In genomic region chr2:181812106-181812745, GRCh38 we compare ENCODE assay signal across 17 cellular contexts.
DNase-seq lines count a peak whose midpoint lies in the region; ATAC-seq and TF ChIP-seq lines count a peak whose summit lies in the region.
"Had no signal": no experiment of that assay in that cellular context is flagged by ENCODE, and none has a peak within 500 bp of the region (broad histone marks: within the 10 kb centered on the region; RNA-seq: fewer than 3 reads in every experiment).

No MANE protein-coding gene starts in this region.

- H3K36me3 Mint-ChIP-seq in immature natural killer cell: no peaks in the 10 kb centered on the region
- H3K36me3 Mint-ChIP-seq: activated CD8-positive, alpha-beta memory T cell treated with anti-CD3 and anti-CD28 coated beads, Interleukin-2, amount 10 ng/mL, durations not matched to agents 7 days and 5 days; brain; naive B cell had no signal

- H3K79me2 ChIP-seq in HCT116 (ENCODE audit: insufficient read depth, low read length): no peaks in the 10 kb centered on the region

- H3K27me3 ChIP-seq in HCT116 (ENCODE audit: insufficient read depth, low read length) (no peaks in the 10 kb centered on the region), adipocyte (replicated peaks; ENCODE audit: control insufficient read depth, insufficient read depth, low read length) (no peaks in the 10 kb centered on the region), spleen (replicated peaks in 1 of 7) (no peaks in the 10 kb centered on the region)

- peaks cover 0 to 2% (median 1%) of the 10 kb centered on the region in 3 donors for H3K27me3 Mint-ChIP-seq in immature natural killer cell (ENCODE audit: low read depth in 3 of 3)
- H3K27me3 Mint-ChIP-seq: brain, naive B cell, progenitor cell of endocrine pancreas had no signal

- no peak overlapping the region for H3K4me3 ChIP-seq in HCT116 (replicated peaks in 1 of 2; ENCODE audit: low read depth in 1 of 2, low read length in 2 of 2)
- H3K4me3 ChIP-seq in adipocyte (ENCODE audit: low read length): no peak overlapping the region
- H3K4me3 ChIP-seq in fibroblast of mammary gland (ENCODE audit: control insufficient read depth, low read depth, low read length): no peak overlapping the region
- H3K4me3 ChIP-seq in spleen: no peak overlapping the region

- H3K36me3 ChIP-seq in HCT116 (ENCODE audit: control insufficient read depth in 1 of 2, insufficient read depth in 2 of 2, low read length in 2 of 2) (0 out of 4 replicates have a peak, but pooled peaks cover 0 to 3% of the 10 kb centered on the region in 2 experiments), adipocyte (ENCODE audit: control insufficient read depth, insufficient read depth, low read length, severe bottlenecking) (no peaks in the 10 kb centered on the region), spleen (no peaks in the 10 kb centered on the region)

- no peaks in the 10 kb centered on the region for H4K20me1 ChIP-seq in HCT116 (ENCODE audit: insufficient read depth)

- no peak for TF ChIP-seq RAD21 in HCT116 (IDR thresholded peaks at IDR 0.05; ENCODE audit: low read depth)

- no peak overlapping the region for H2AFZ ChIP-seq in HCT116 (ENCODE audit: low read depth, low read length, poor library complexity, severe bottlenecking)

- peaks cover 5 to 11% of the 10 kb centered on the region in 2 donors for H3K4me1 Mint-ChIP-seq in immature natural killer cell
- H3K4me1 Mint-ChIP-seq: naive B cell had no signal

- peak overlapping the region; percentile 65 for H3K9ac ChIP-seq in HCT116 (ENCODE audit: low read length)
- H3K9ac ChIP-seq in adipocyte (ENCODE audit: low read length): no peak overlapping the region

- POLR2A ChIA-PET in HCT116 (lab: Charles Lee): interaction anchor here (0.7 to 4.5 kb wide), 14 partner anchors 9 to 90 kb away, joined by 3 to 20 read pairs (median 4); partner anchors contain the start of gene ITPRID2

- RAD21 ChIA-PET in HCT116 (lab: Charles Lee; ENCODE audit: low non-redundant PET in 1 of 2, low total read pairs in 2 of 2, uncharacterized antibody in 2 of 2, unreplicated experiment in 2 of 2): interaction anchor here in 1 of 2 experiments (0.7 kb wide), 2 partner anchors 79 to 119 kb away, joined by 3 read pairs; partner anchors contain the start of gene ITPRID2

- H3K9me2 ChIP-seq in HCT116 (ENCODE audit: insufficient read depth): no peaks in the 10 kb centered on the region

- CTCF ChIA-PET in HCT116 (lab: Charles Lee): no interaction called here

- H3K4me1 ChIP-seq in HCT116 (ENCODE audit: control insufficient read depth in 1 of 2, insufficient read depth in 2 of 2, low read length in 2 of 2): peaks cover 89 to 96% of the 10 kb centered on the region in 2 experiments
- peaks cover 7% of the 10 kb centered on the region for H3K4me1 ChIP-seq in adipocyte (ENCODE audit: control insufficient read depth, insufficient read depth, low read length)
- H3K4me1 ChIP-seq in spleen: peaks cover 0 to 26% (median 5%) of the 10 kb centered on the region in 6 donors

- 46 to 54% (median 51%) methylated on average over 2 of the region's 2 CpGs for WGBS in spleen, 5 donors

- ATAC-seq in HCT116 (no peak), HG03342 (IDR thresholded peaks at IDR 0.05; ENCODE audit: unreplicated experiment) (no peak), GM18870 (IDR thresholded peaks at IDR 0.05; ENCODE audit: unreplicated experiment) (no peak)
- ATAC-seq: activated CD8-positive, alpha-beta memory T cell treated with anti-CD3 and anti-CD28 coated beads, Interleukin-2, amount 10 ng/mL, durations not matched to agents 7 days and 5 days had no signal

- intact Hi-C loops in HCT116 (cut with micrococcal nuclease): loop anchor here (5.0 kb wide), 2 partner anchors 65 to 70 kb away; no protein-coding TSS in a partner anchor
- intact Hi-C loops in spleen (cut with DNase I; ENCODE audit: low total_unique reads): no loop called here

- BruUV-seq in HCT116 (replicated peaks; lab: Mats Ljungman, UMichigan): no TSS peak

- peaks cover 0 to 3% (median 0%) of the 10 kb centered on the region in 6 donors for H3K9me3 Mint-ChIP-seq in immature natural killer cell
- H3K9me3 Mint-ChIP-seq: endodermal cell, naive B cell had no signal

- H3K4me3 Mint-ChIP-seq in immature natural killer cell: no peak overlapping the region
- H3K4me3 Mint-ChIP-seq: activated CD8-positive, alpha-beta memory T cell treated with anti-CD3 and anti-CD28 coated beads, Interleukin-2, amount 10 ng/mL, durations not matched to agents 7 days and 5 days; brain; endodermal cell; naive B cell had no signal

- H3K9me3 ChIP-seq in HCT116 (ENCODE audit: control insufficient read depth in 1 of 2, insufficient read depth in 1 of 2, low read depth in 1 of 2, low read length in 2 of 2): no peaks in the 10 kb centered on the region
- H3K9me3 ChIP-seq in adipocyte (ENCODE audit: control insufficient read depth, low read length): no peaks in the 10 kb centered on the region
- no peaks in the 10 kb centered on the region for H3K9me3 ChIP-seq in spleen

- peak overlapping the region; percentile 98 for H3K27ac ChIP-seq in HCT116 (ENCODE audit: low read depth, low read length)
- H3K27ac ChIP-seq in spleen: peak overlapping the region in 6 of 8 donors; percentile 52 to 78 (median 62)

- no peak for DNase-seq in HCT116 (ENCODE audit: low read depth, low spot score)
- DNase-seq in adipocyte (ENCODE audit: low read depth): peak; percentile 34
- DNase-seq in fibroblast of mammary gland (ENCODE audit: low read depth): peak; percentile 13
- no peak for DNase-seq in spleen
- DNase-seq in HuH-7.5 (ENCODE audit: low spot score): no peak
- DNase-seq in immature natural killer cell: no peak
- DNase-seq: activated CD4-positive, CD25-positive, alpha-beta regulatory T cell; activated CD8-positive, alpha-beta memory T cell treated with anti-CD3 and anti-CD28 coated beads, Interleukin-2, amount 10 ng/mL, durations not matched to agents 7 days and 5 days; activated gamma-delta T cell treated with Interleukin-2 at 50 U/mL for 16 hours; endodermal cell; Kasumi-1; naive B cell; NCI-H510A had no signal

- no peak overlapping the region for H3K27ac Mint-ChIP-seq in immature natural killer cell
- H3K27ac Mint-ChIP-seq: activated CD8-positive, alpha-beta memory T cell treated with anti-CD3 and anti-CD28 coated beads, Interleukin-2, amount 10 ng/mL, durations not matched to agents 7 days and 5 days; naive B cell; progenitor cell of endocrine pancreas had no signal

- TF ChIP-seq POLR2A in HCT116 (IDR thresholded peaks at IDR 0.05; ENCODE audit: borderline replicate concordance, extremely low read depth, insufficient read depth, insufficient read length): no peak
- TF ChIP-seq POLR2A in spleen (IDR thresholded peaks at IDR 0.05): no peak

- peak overlapping the region; percentile 66 for H3K4me2 ChIP-seq in HCT116 (ENCODE audit: low read length)

- no peak for TF ChIP-seq CTCF in HCT116 (IDR thresholded peaks at IDR 0.05 in 2 of 3, conservative IDR thresholded peaks at IDR 0.05 in 1 of 3; ENCODE audit: borderline replicate concordance in 1 of 3, insufficient read depth in 1 of 3, low read depth in 2 of 3, low read length in 2 of 3)
- TF ChIP-seq CTCF in fibroblast of mammary gland (conservative IDR thresholded peaks at IDR 0.05; ENCODE audit: control insufficient read depth, insufficient read depth, low read depth, low read length): no peak
- no peak for TF ChIP-seq CTCF in spleen (IDR thresholded peaks at IDR 0.05 in 8 of 11, conservative IDR thresholded peaks at IDR 0.05 in 3 of 11)

TF ChIP-seq in HCT116, 20 proteins besides CTCF, POLR2A, EP300 and RAD21 (continues in another document):
- TF ChIP-seq ZFX (IDR thresholded peaks at IDR 0.05) (no peak), SRF (IDR thresholded peaks at IDR 0.05; ENCODE audit: low read depth) (no peak), FOSL1 (IDR thresholded peaks at IDR 0.05; ENCODE audit: low read depth) (peak; percentile 38; the same call in 1 of the 2 replicates), SP1 (IDR thresholded peaks at IDR 0.05; ENCODE audit: low read depth) (peak; percentile 72), EZH2phosphoT487 (IDR thresholded peaks at IDR 0.05; ENCODE audit: borderline replicate concordance) (no peak), ZNF274 (IDR thresholded peaks at IDR 0.05; ENCODE audit: low read depth, low read length) (no peak), CEBPB (IDR thresholded peaks at IDR 0.05; ENCODE audit: low read depth) (peak; percentile 91), CBX3 (IDR thresholded peaks at IDR 0.05; ENCODE audit: low read depth) (0 out of 2 replicates have a peak, but pooled peaks have one; percentile 41), SIN3A (IDR thresholded peaks at IDR 0.05; ENCODE audit: low read depth) (no peak), ELF1 (IDR thresholded peaks at IDR 0.05; ENCODE audit: borderline replicate concordance, low read depth) (no peak; the same call in 1 of the 2 replicates), EZH2 (IDR thresholded peaks at IDR 0.05) (no peak), YY1 (IDR thresholded peaks at IDR 0.05; ENCODE audit: extremely low read depth, insufficient replicate concordance, low read depth, low read length) (no peak), JUND (IDR thresholded peaks at IDR 0.05) (peak; percentile 33), EGR1 (IDR thresholded peaks at IDR 0.05; ENCODE audit: low read depth) (no peak), ZBTB33 (IDR thresholded peaks at IDR 0.05; ENCODE audit: extremely low read depth, insufficient replicate concordance, low read length) (no peak)
- TF ChIP-seq, protein P1, sequence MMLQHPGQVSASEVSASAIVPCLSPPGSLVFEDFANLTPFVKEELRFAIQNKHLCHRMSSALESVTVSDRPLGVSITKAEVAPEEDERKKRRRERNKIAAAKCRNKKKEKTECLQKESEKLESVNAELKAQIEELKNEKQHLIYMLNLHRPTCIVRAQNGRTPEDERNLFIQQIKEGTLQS (IDR thresholded peaks at IDR 0.05): no peak

Comparison
In these comparisons a context has a peak if more than half of its experiments do, and no peak if none do; other contexts are left out.
1. DNase-seq: peak in adipocyte (single experiment) and fibroblast of mammary gland (single experiment); none in HCT116 (single experiment), spleen (single experiment), HuH-7.5 (single experiment) and immature natural killer cell (0 of 3).